8 cellular contexts compared by ENCODE assay signal in genomic region chr20:45892049-45892816, GRCh38. TPM values are rescaled to one million over a fixed set of nuclear protein-coding genes. Genes with fewer than 3 reads are reported as not detected.
DNase-seq lines count a peak whose midpoint lies in the region; ATAC-seq and TF ChIP-seq lines count a peak whose summit lies in the region.

No MANE protein-coding gene starts in this region.

- peak overlapping the region; percentile 95 for H3K27ac Mint-ChIP-seq in Caco-2 (ENCODE audit: unreplicated experiment)
- H3K27ac Mint-ChIP-seq in activated naive CD8-positive, alpha-beta T cell treated with anti-CD3 and anti-CD28 coated beads, Interleukin-2, amount 10 ng/mL, durations not matched to agents 7 days and 5 days, result peak overlapping the region; percentile 74

- H3K9me3 ChIP-seq in Caco-2 (no peaks in the 10 kb centered on the region), iPS-20b (ENCODE audit: insufficient read depth, low read depth, low read length) (no peaks in the 10 kb centered on the region), stomach (no peaks in the 10 kb centered on the region)

- TF ChIP-seq CTCF in Caco-2 (IDR thresholded peaks at IDR 0.05; ENCODE audit: insufficient read depth in 1 of 2, low read depth in 1 of 2, low read length in 1 of 2, severe bottlenecking in 1 of 2, unreplicated experiment in 1 of 2) (peak in 1 of 2 experiments; percentile 21), stomach (IDR thresholded peaks at IDR 0.05) (no peak)

- peak overlapping the region; percentile 94 for H3K4me3 ChIP-seq in Caco-2 (ENCODE audit: low read depth, low read length)
- peak overlapping the region; percentile 76 for H3K4me3 ChIP-seq in Jurkat, Clone E6-1 (ENCODE audit: low read length)
- H3K4me3 ChIP-seq in iPS-20b (ENCODE audit: low read length), result peak overlapping the region; percentile 81
- H3K4me3 ChIP-seq in stomach, result peak overlapping the region; percentile 65 to 92 (median 74)

- H3K9me3 Mint-ChIP-seq in Caco-2 (ENCODE audit: unreplicated experiment), result no peaks in the 10 kb centered on the region
- H3K9me3 Mint-ChIP-seq in activated naive CD8-positive, alpha-beta T cell treated with anti-CD3 and anti-CD28 coated beads, Interleukin-2, amount 10 ng/mL, durations not matched to agents 7 days and 5 days, result no peaks in the 10 kb centered on the region

- CTCF ChIA-PET in Caco-2 (lab: Charles Lee), result interaction anchor here (1.0 to 4.3 kb wide), 7 partner anchors 11 to 93 kb away, joined by 3 to 49 read pairs (median 5); partner anchors contain the start of genes PCIF1 and ZSWIM1

- peak overlapping the region; percentile 95 for H3K4me3 Mint-ChIP-seq in Caco-2 (ENCODE audit: unreplicated experiment)
- peak overlapping the region; percentile 92 for H3K4me3 Mint-ChIP-seq in activated naive CD8-positive, alpha-beta T cell treated with anti-CD3 and anti-CD28 coated beads, Interleukin-2, amount 10 ng/mL, durations not matched to agents 7 days and 5 days

- 73 to 85% (median 78%) methylated on average over 9 of the region's 9 CpGs for WGBS in stomach, 5 donors

- H3K4me1 ChIP-seq in Caco-2, result peaks cover 8% of the 10 kb centered on the region
- H3K4me1 ChIP-seq in iPS-20b (ENCODE audit: insufficient read depth, low read length), result no peaks in the 10 kb centered on the region
- peaks cover 15 to 50% (median 42%) of the 10 kb centered on the region in 4 donors for H3K4me1 ChIP-seq in stomach

- no TSS peak for BruUV-seq in Caco-2 (replicated peaks; lab: Mats Ljungman, UMichigan)

- peak overlapping the region; percentile 88; the same call in 1 of the 2 replicates for H3K9ac ChIP-seq in iPS-20b (ENCODE audit: low read depth, low read length)

- DNase-seq in Caco-2, result peak in 1 of 2 experiments; percentile 47
- no peak for DNase-seq in Jurkat, Clone E6-1 (ENCODE audit: low read depth, low spot score)
- DNase-seq in activated naive CD8-positive, alpha-beta T cell treated with anti-CD3 and anti-CD28 coated beads, Interleukin-2, amount 10 ng/mL, durations not matched to agents 7 days and 5 days, result no peak
- peak; percentile 28 for DNase-seq in stomach
- DNase-seq in activated CD4-positive, CD25-positive, alpha-beta regulatory T cell treated with anti-CD3 and anti-CD28 coated beads, Interleukin-2, amount 50 U/mL, for 72 hours, result no peak
- no peak for DNase-seq in GM19238 (ENCODE audit: insufficient read length, low spot score)

- ATAC-seq in activated naive CD8-positive, alpha-beta T cell treated with anti-CD3 and anti-CD28 coated beads, Interleukin-2, amount 10 ng/mL, durations not matched to agents 7 days and 5 days (ENCODE audit: low read depth), result no peak
- ATAC-seq in GM21447 (IDR thresholded peaks at IDR 0.05; ENCODE audit: unreplicated experiment), result no peak

- intact Hi-C loops in Caco-2 (cut with micrococcal nuclease; ENCODE audit: unreplicated experiment) (loop anchor here (5.0 kb wide), 1 partner anchor 80 kb away; the partner anchor contains the start of gene UBE2C), stomach (cut with DNase I; ENCODE audit: low total_unique reads) (no loop called here)

- H3K27me3 ChIP-seq in Caco-2 (replicated peaks; ENCODE audit: control insufficient read depth, insufficient read depth, low read length) (no peaks in the 10 kb centered on the region), iPS-20b (ENCODE audit: insufficient read depth, low read length) (no peaks in the 10 kb centered on the region), stomach (no peaks in the 10 kb centered on the region)

- TF ChIP-seq POLR2A in stomach (IDR thresholded peaks at IDR 0.05), result no peak

- no peaks in the 10 kb centered on the region for H3K27me3 Mint-ChIP-seq in Caco-2 (ENCODE audit: insufficient read depth, unreplicated experiment)
- no peaks in the 10 kb centered on the region for H3K27me3 Mint-ChIP-seq in activated naive CD8-positive, alpha-beta T cell treated with anti-CD3 and anti-CD28 coated beads, Interleukin-2, amount 10 ng/mL, durations not matched to agents 7 days and 5 days

- H3K36me3 Mint-ChIP-seq in Caco-2 (ENCODE audit: insufficient read depth, unreplicated experiment), result peaks cover 68% of the 10 kb centered on the region
- H3K36me3 Mint-ChIP-seq in activated naive CD8-positive, alpha-beta T cell treated with anti-CD3 and anti-CD28 coated beads, Interleukin-2, amount 10 ng/mL, durations not matched to agents 7 days and 5 days, result peaks cover 1% of the 10 kb centered on the region

- peaks cover 36% of the 10 kb centered on the region for H3K4me1 Mint-ChIP-seq in Caco-2 (ENCODE audit: low read depth, unreplicated experiment)
- peaks cover 26% of the 10 kb centered on the region for H3K4me1 Mint-ChIP-seq in activated naive CD8-positive, alpha-beta T cell treated with anti-CD3 and anti-CD28 coated beads, Interleukin-2, amount 10 ng/mL, durations not matched to agents 7 days and 5 days

- H3K27ac ChIP-seq in iPS-20b (ENCODE audit: low read length) (no peak overlapping the region), stomach (peak overlapping the region in 4 of 5 donors; percentile 83 to 88 (median 87))

- no peak for TF ChIP-seq EP300 in stomach (IDR thresholded peaks at IDR 0.05)

- H3K36me3 ChIP-seq in Caco-2 (ENCODE audit: control insufficient read depth, insufficient read depth, low read length) (peaks cover 12% of the 10 kb centered on the region), iPS-20b (ENCODE audit: insufficient read depth, low read depth, low read length) (peaks cover 43% of the 10 kb centered on the region), stomach (peaks cover 41 to 66% (median 57%) of the 10 kb centered on the region in 4 donors)

- POLR2A ChIA-PET in Caco-2 (lab: Charles Lee), result interaction anchor here (3.1 to 3.2 kb wide), 2 partner anchors 11 to 42 kb away, joined by 34 to 53 read pairs; partner anchors contain the start of genes PCIF1 and ZSWIM1
- POLR2A ChIA-PET in activated naive CD8-positive, alpha-beta T cell treated with anti-CD3 and anti-CD28 coated beads, Interleukin-2, amount 10 ng/mL, durations not matched to agents 7 days and 5 days (lab: Charles Lee), result interaction anchor here (1.1 to 5.5 kb wide), 6 partner anchors 10 to 43 kb away, joined by 4 to 43 read pairs (median 8); partner anchors contain the start of genes PCIF1 and ZSWIM1

RNA-seq across cellular contexts. Expression of gene CTSA, which starts 1.1 kb away (rescaled TPM):
- total RNA-seq in Caco-2 (2022), result 282 and 294 TPM in 2 replicates
- 49.1 TPM for polyA plus RNA-seq in Jurkat, Clone E6-1 (2012; ENCODE audit: insufficient read depth, insufficient read length)
- total RNA-seq in activated naive CD8-positive, alpha-beta T cell treated with anti-CD3 and anti-CD28 coated beads, Interleukin-2, amount 10 ng/mL, durations not matched to agents 7 days and 5 days, result 10 to 100 TPM; 76.9 to 83.4 TPM
- 100 to 1,000 TPM in 3 of 5 donors, 10 to 100 TPM in 2; 29.9 to 292 (median 132) TPM for total RNA-seq in stomach
- polyA plus RNA-seq in stomach, result 10 to 100 TPM; 30.1 to 66.9 (median 48.4) TPM

RNA-seq across cellular contexts. Expression of gene NEURL2, which starts 1.2 kb away (rescaled TPM):
- total RNA-seq in Caco-2 (2022) (12.6 TPM in 2 replicates), stomach (10 to 100 TPM in 2 of 5 donors, 1 to 10 TPM in 2, not detected in 1; 3.9 to 29.9 (median 9.6) TPM)
- polyA plus RNA-seq in Jurkat, Clone E6-1 (2012; ENCODE audit: insufficient read depth, insufficient read length), result not detected
- 1 to 10 TPM; 3.9 to 5.3 TPM for total RNA-seq in activated naive CD8-positive, alpha-beta T cell treated with anti-CD3 and anti-CD28 coated beads, Interleukin-2, amount 10 ng/mL, durations not matched to agents 7 days and 5 days
- polyA plus RNA-seq in stomach, result 1 to 10 TPM; 3.3 to 3.8 (median 3.7) TPM

RNA-seq across cellular contexts. Expression of gene SPATA25, which starts 4.8 kb away (rescaled TPM):
- total RNA-seq in Caco-2 (2022), result 6.7 and 7.3 TPM in 2 replicates
- not detected for polyA plus RNA-seq in Jurkat, Clone E6-1 (2012; ENCODE audit: insufficient read depth, insufficient read length)
- 1 to 10 TPM; 1.7 to 2.0 TPM for total RNA-seq in activated naive CD8-positive, alpha-beta T cell treated with anti-CD3 and anti-CD28 coated beads, Interleukin-2, amount 10 ng/mL, durations not matched to agents 7 days and 5 days
- 10 to 100 TPM in 2 of 5 donors, 1 to 10 TPM in 1, not detected in 2; 4.2 to 15.5 (median 13.9) TPM for total RNA-seq in stomach
- under 1 TPM in 2 of 3 donors, not detected in 1; 0.50 to 0.85 TPM for polyA plus RNA-seq in stomach

RNA-seq across cellular contexts. Expression of gene ZSWIM1, which starts 11.2 kb away (rescaled TPM):
- total RNA-seq in Caco-2 (2022), result 24.8 and 27.3 TPM in 2 replicates
- polyA plus RNA-seq in Jurkat, Clone E6-1 (2012; ENCODE audit: insufficient read depth, insufficient read length), result 7.6 TPM
- 10 to 100 TPM; 12.2 to 13.0 TPM for total RNA-seq in activated naive CD8-positive, alpha-beta T cell treated with anti-CD3 and anti-CD28 coated beads, Interleukin-2, amount 10 ng/mL, durations not matched to agents 7 days and 5 days
- total RNA-seq in stomach, result 10 to 100 TPM in 2 of 5 donors, 1 to 10 TPM in 3; 2.3 to 13.4 (median 3.8) TPM
- 1 to 10 TPM; 1.7 to 3.4 (median 3.4) TPM for polyA plus RNA-seq in stomach

RNA-seq across cellular contexts. Expression of gene PLTP, which starts 19.7 kb away (rescaled TPM):
- total RNA-seq in Caco-2 (2022) (39.6 and 42.6 TPM in 2 replicates), stomach (100 to 1,000 TPM in 2 of 5 donors, 10 to 100 TPM in 3; 22.0 to 313 (median 70.1) TPM)
- polyA plus RNA-seq in Jurkat, Clone E6-1 (2012; ENCODE audit: insufficient read depth, insufficient read length), result 1.2 TPM
- total RNA-seq in activated naive CD8-positive, alpha-beta T cell treated with anti-CD3 and anti-CD28 coated beads, Interleukin-2, amount 10 ng/mL, durations not matched to agents 7 days and 5 days, result 1 to 10 TPM; 2.2 to 2.9 TPM
- polyA plus RNA-seq in stomach, result 10 to 100 TPM; 51.5 to 58.6 (median 53.2) TPM
